ENCODE assay signal across 18 cellular contexts in genomic region chr14:95426116-95426475, GRCh38.
DNase-seq lines count a peak whose midpoint lies in the region; ATAC-seq, FAIRE-seq and TF ChIP-seq lines count a peak whose summit lies in the region.
"Had no signal": no experiment of that assay in that cellular context is flagged by ENCODE, and none has a peak within 500 bp of the region (broad histone marks: within the 10 kb centered on the region; RNA-seq: fewer than 3 reads in every experiment).

No MANE protein-coding gene starts in this region.

- H3K79me2 ChIP-seq in HepG2 (ENCODE audit: insufficient read depth, low read length) (no peaks in the 10 kb centered on the region), GM23338 (replicated peaks; ENCODE audit: insufficient read depth) (no peaks in the 10 kb centered on the region)

- in situ Hi-C loops in HepG2 (cut with HindIII; ENCODE audit: extremely low pct_ligation_motif_present, low pct_unique_long_range_greater_than_20kb): no loop called here

- no peak overlapping the region for H3K9ac ChIP-seq in HepG2 (ENCODE audit: insufficient read depth, low read depth, low read length)

- no TSS peak for BruUV-seq in HepG2 (replicated peaks; lab: Mats Ljungman, UMichigan)

- H3K36me3 Mint-ChIP-seq in stimulated activated effector memory CD8-positive, alpha-beta T cell treated with anti-CD3 and anti-CD28 coated beads, Interleukin-12 subunit alpha, Interleukin-12 subunit beta, amount 100 ng/mL, for 72 hours: peaks cover 91% of the 10 kb centered on the region
- peaks cover 6% of the 10 kb centered on the region; the same call in 1 of the 3 replicates for H3K36me3 Mint-ChIP-seq in GM23338 (ENCODE audit: low read depth)

- peaks cover 4% of the 10 kb centered on the region for H3K27me3 Mint-ChIP-seq in GM23338 (ENCODE audit: insufficient read depth, low read depth, poor library complexity)
- H3K27me3 Mint-ChIP-seq: B cell; CD4-positive, CD25-positive, alpha-beta regulatory T cell had no signal

- DNase-seq in right lobe of liver (no peak), HepG2 (ENCODE audit: low spot score) (no peak), bronchial epithelial cell (ENCODE audit: low read depth) (no peak), GM23338 (ENCODE audit: low spot score) (no peak), SIG-M5 treated with dmso at 0.1 percent for 504 hours (lab: John Stamatoyannopoulos, UW; ENCODE audit: unreplicated experiment) (no peak)
- no peak for DNase-seq in stimulated activated effector memory CD8-positive, alpha-beta T cell treated with anti-CD3 and anti-CD28 coated beads, Interleukin-12 subunit alpha, Interleukin-12 subunit beta, amount 100 ng/mL, for 72 hours (ENCODE audit: low spot score in 2 of 2)
- DNase-seq: C1 segment of cervical spinal cord; CD4-positive, CD25-positive, alpha-beta regulatory T cell; CD8-positive, alpha-beta memory T cell; COR-L47; H9 had no signal

- H3K9me3 Mint-ChIP-seq in stimulated activated effector memory CD8-positive, alpha-beta T cell treated with anti-CD3 and anti-CD28 coated beads, Interleukin-12 subunit alpha, Interleukin-12 subunit beta, amount 100 ng/mL, for 72 hours: no peaks in the 10 kb centered on the region
- H3K9me3 Mint-ChIP-seq in GM23338: peaks cover 14% of the 10 kb centered on the region; the same call in 2 of the 3 replicates
- H3K9me3 Mint-ChIP-seq: CD8-positive, alpha-beta memory T cell had no signal

- TF ChIP-seq EP300 in HepG2 (IDR thresholded peaks at IDR 0.05; ENCODE audit: low read depth in 2 of 2, low read length in 2 of 2): no peak
- TF ChIP-seq EP300 in HepG2 (CRISPR knock-in tag; IDR thresholded peaks at IDR 0.05; ENCODE audit: borderline replicate concordance): no peak

- TF ChIP-seq CTCF in right lobe of liver (IDR thresholded peaks at IDR 0.05) (no peak), HepG2 (CRISPR knock-in tag; IDR thresholded peaks at IDR 0.05) (no peak), bronchial epithelial cell (IDR thresholded peaks at IDR 0.05; ENCODE audit: insufficient read depth, low read length, severe bottlenecking) (no peak), GM23338 (conservative IDR thresholded peaks at IDR 0.05; ENCODE audit: low read depth in 2 of 2) (no peak)

- H3K4me1 ChIP-seq in right lobe of liver (peaks cover 0 to 18% (median 4%) of the 10 kb centered on the region in 4 donors), HepG2 (ENCODE audit: insufficient read depth, low read length) (peaks cover 7% of the 10 kb centered on the region), GM23338 (ENCODE audit: insufficient read depth) (no peaks in the 10 kb centered on the region)

- no peak overlapping the region for H3K4me2 ChIP-seq in HepG2 (ENCODE audit: low read depth, low read length)
- H3K4me2 ChIP-seq in GM23338: no peak overlapping the region

- intact Hi-C loops in right lobe of liver (cut with DNase I): no loop called here
- intact Hi-C loops in HepG2 (cut with micrococcal nuclease; ENCODE audit: unreplicated experiment): no loop called here

- H3K27ac ChIP-seq in right lobe of liver (peak overlapping the region in 1 of 3 donors; percentile 3), HepG2 (ENCODE audit: extremely low read length, insufficient read depth, low read length) (no peak overlapping the region), GM23338 (ENCODE audit: low read depth) (no peak overlapping the region)

- no peaks in the 10 kb centered on the region for H3K9me3 ChIP-seq in right lobe of liver
- no peaks in the 10 kb centered on the region for H3K9me3 ChIP-seq in HepG2 (ENCODE audit: low read length)

- H3K4me3 ChIP-seq in right lobe of liver (no peak overlapping the region), HepG2 (replicated peaks in 1 of 3; ENCODE audit: insufficient read depth in 1 of 3, low read depth in 2 of 3, low read length in 3 of 3) (no peak overlapping the region), bronchial epithelial cell (ENCODE audit: low read depth, low read length) (no peak overlapping the region), GM23338 (no peak overlapping the region)
- H3K4me3 ChIP-seq: K562 had no signal

- TF ChIP-seq POLR2A in right lobe of liver (IDR thresholded peaks at IDR 0.05) (no peak), HepG2 (IDR thresholded peaks at IDR 0.05; ENCODE audit: insufficient read depth in 1 of 2, low read depth in 2 of 2, low read length in 2 of 2) (no peak)

- no peak for TF ChIP-seq RAD21 in HepG2 (CRISPR knock-in tag; IDR thresholded peaks at IDR 0.05)

- CTCF ChIA-PET in HepG2 (lab: Yijun Ruan, JAX; ENCODE audit: low intra/inter-chr PET ratio, low total read pairs): no interaction called here

- POLR2A ChIA-PET in HepG2 (lab: Yijun Ruan, JAX): no interaction called here

- peak overlapping the region; percentile 74 for H3K27ac Mint-ChIP-seq in stimulated activated effector memory CD8-positive, alpha-beta T cell treated with anti-CD3 and anti-CD28 coated beads, Interleukin-12 subunit alpha, Interleukin-12 subunit beta, amount 100 ng/mL, for 72 hours
- H3K27ac Mint-ChIP-seq in GM23338: no peak overlapping the region
- H3K27ac Mint-ChIP-seq: B cell; CD4-positive, CD25-positive, alpha-beta regulatory T cell; H9 had no signal

- ATAC-seq in right lobe of liver (peak; percentile 5 to 34 (median 7)), HepG2 (no peak), HG03108 (IDR thresholded peaks at IDR 0.05; ENCODE audit: unreplicated experiment) (no peak), GM23338 (no peak)
- ATAC-seq in stimulated activated effector memory CD8-positive, alpha-beta T cell treated with anti-CD3 and anti-CD28 coated beads, Interleukin-12 subunit alpha, Interleukin-12 subunit beta, amount 100 ng/mL, for 72 hours: no peak
- ATAC-seq: K562 had no signal

- no peak overlapping the region for H3K4me3 Mint-ChIP-seq in stimulated activated effector memory CD8-positive, alpha-beta T cell treated with anti-CD3 and anti-CD28 coated beads, Interleukin-12 subunit alpha, Interleukin-12 subunit beta, amount 100 ng/mL, for 72 hours
- no peak overlapping the region for H3K4me3 Mint-ChIP-seq in GM23338
- H3K4me3 Mint-ChIP-seq: B cell; CD4-positive, CD25-positive, alpha-beta regulatory T cell; CD8-positive, alpha-beta memory T cell; H9 had no signal

- no peaks in the 10 kb centered on the region for H3K9me2 ChIP-seq in GM23338 (ENCODE audit: insufficient read depth)

- FAIRE-seq in HepG2 (lab: Jason Lieb, UNC): no peak
- FAIRE-seq in bronchial epithelial cell (lab: Jason Lieb, UNC): peak; percentile 58
- FAIRE-seq: D721Med, G401.6, GM18507, H1, K562 had no signal

- H2AFZ ChIP-seq in HepG2 (ENCODE audit: low read length) (no peak overlapping the region), GM23338 (no peak overlapping the region)

- H3K4me1 Mint-ChIP-seq in stimulated activated effector memory CD8-positive, alpha-beta T cell treated with anti-CD3 and anti-CD28 coated beads, Interleukin-12 subunit alpha, Interleukin-12 subunit beta, amount 100 ng/mL, for 72 hours: peaks cover 13% of the 10 kb centered on the region
- H3K4me1 Mint-ChIP-seq in GM23338: no peaks in the 10 kb centered on the region; the same call in 2 of the 3 replicates

- no peaks in the 10 kb centered on the region for H3K27me3 ChIP-seq in right lobe of liver
- no peaks in the 10 kb centered on the region for H3K27me3 ChIP-seq in HepG2 (ENCODE audit: control insufficient read depth in 1 of 2, insufficient read depth in 2 of 2, low read length in 2 of 2)
- H3K27me3 ChIP-seq in bronchial epithelial cell (ENCODE audit: control insufficient read depth, insufficient read depth, low read length): no peaks in the 10 kb centered on the region
- H3K27me3 ChIP-seq in GM23338 (ENCODE audit: insufficient read depth): no peaks in the 10 kb centered on the region

- WGBS in right lobe of liver (ENCODE audit: insufficient coverage, low coverage, low lambda C conversion rate, missing lambda C conversion rate): 73% methylated on average over 5 of the region's 6 CpGs
- WGBS in HepG2 (ENCODE audit: low lambda C conversion rate): 97% methylated on average over 4 of the region's 6 CpGs

- no peaks in the 10 kb centered on the region for H4K20me1 ChIP-seq in HepG2 (ENCODE audit: insufficient read depth, low read length)
- no peaks in the 10 kb centered on the region for H4K20me1 ChIP-seq in GM23338 (replicated peaks; ENCODE audit: insufficient read depth)

- H3K36me3 ChIP-seq in right lobe of liver: no peaks in the 10 kb centered on the region
- H3K36me3 ChIP-seq in HepG2 (replicated peaks in 1 of 2; ENCODE audit: control insufficient read depth in 1 of 2, insufficient read depth in 2 of 2, low read length in 2 of 2): peaks cover 2 to 8% of the 10 kb centered on the region in 2 experiments; a peak in 1 of 5 replicates
- H3K36me3 ChIP-seq in bronchial epithelial cell (ENCODE audit: control insufficient read depth, insufficient read depth, low read length): no peaks in the 10 kb centered on the region
- H3K36me3 ChIP-seq in GM23338 (ENCODE audit: insufficient read depth): no peaks in the 10 kb centered on the region

- H3F3A ChIP-seq in GM23338 (replicated peaks; ENCODE audit: low read depth): no peaks in the 10 kb centered on the region

TF ChIP-seq in HepG2, 621 proteins besides CTCF, POLR2A, EP300 and RAD21 (continues in another document):
- TF ChIP-seq BORCS8-MEF2B (CRISPR knock-in tag; IDR thresholded peaks at IDR 0.05) (no peak), ZNF83 (CRISPR knock-in tag; IDR thresholded peaks at IDR 0.05; ENCODE audit: borderline replicate concordance) (no peak)
- TF ChIP-seq, protein P1, sequence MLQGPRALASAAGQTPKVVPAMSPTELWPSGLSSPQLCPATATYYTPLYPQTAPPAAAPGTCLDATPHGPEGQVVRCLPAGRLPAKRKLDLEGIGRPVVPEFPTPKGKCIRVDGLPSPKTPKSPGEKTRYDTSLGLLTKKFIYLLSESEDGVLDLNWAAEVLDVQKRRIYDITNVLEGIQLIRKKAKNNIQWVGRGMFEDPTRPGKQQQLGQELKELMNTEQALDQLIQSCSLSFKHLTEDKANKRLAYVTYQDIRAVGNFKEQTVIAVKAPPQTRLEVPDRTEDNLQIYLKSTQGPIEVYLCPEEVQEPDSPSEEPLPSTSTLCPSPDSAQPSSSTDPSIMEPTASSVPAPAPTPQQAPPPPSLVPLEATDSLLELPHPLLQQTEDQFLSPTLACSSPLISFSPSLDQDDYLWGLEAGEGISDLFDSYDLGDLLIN (CRISPR knock-in tag; IDR thresholded peaks at IDR 0.05; ENCODE audit: borderline replicate concordance): no peak

Comparison
In these comparisons a context has a peak if more than half of its experiments do, and no peak if none do; other contexts are left out.
1. ATAC-seq: peak in right lobe of liver (4 of 4); none in HepG2 (single experiment), stimulated activated effector memory CD8-positive, alpha-beta T cell treated with anti-CD3 and anti-CD28 coated beads, Interleukin-12 subunit alpha, Interleukin-12 subunit beta, amount 100 ng/mL, for 72 hours (single experiment), HG03108 (single experiment) and GM23338 (single experiment).